24 cellular contexts compared by ENCODE assay signal in the genomic region with DNA sequence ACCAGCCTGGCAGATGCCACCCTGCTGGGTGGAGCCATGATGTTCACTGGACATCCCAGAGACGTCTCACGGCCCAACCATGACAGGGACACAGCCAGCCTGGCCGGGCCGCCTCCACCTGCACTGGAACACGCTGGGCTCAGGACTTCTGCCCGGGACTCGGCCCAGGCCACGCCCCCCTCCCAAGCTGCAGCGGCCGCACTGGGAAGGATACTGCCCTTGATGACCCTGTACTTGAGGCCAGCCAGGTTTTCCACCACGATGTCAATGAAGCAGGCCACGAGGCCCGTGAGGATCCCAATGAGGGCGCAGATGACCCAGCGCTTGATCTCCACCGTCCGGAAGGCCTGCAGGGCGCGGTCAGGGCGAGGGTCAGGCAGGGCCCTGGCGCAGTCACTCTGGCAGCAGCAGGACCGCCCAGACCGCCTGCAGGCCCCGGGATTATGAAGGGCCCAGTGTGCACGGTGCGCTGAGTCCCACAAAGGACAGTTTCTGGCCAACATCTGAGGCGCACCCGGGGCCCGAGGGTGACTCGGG. TPM values are rescaled to one million over a fixed set of nuclear protein-coding genes. Genes with fewer than 3 reads are reported as not detected.
"Had no signal": no experiment of that assay in that cellular context is flagged by ENCODE, and none has a peak within 500 bp of the region (broad histone marks: within the 10 kb centered on the region; RNA-seq: fewer than 3 reads in every experiment).

No MANE protein-coding gene starts in this region.

- H3K36me3 Mint-ChIP-seq: immature natural killer cell had no signal

- H3K36me3 ChIP-seq: breast epithelium had no signal

- H2AFZ ChIP-seq: parathyroid adenoma had no signal

- H3K27ac ChIP-seq: ascending aorta, breast epithelium, epithelial cell of prostate, parathyroid adenoma, suprapubic skin had no signal

- H3K27ac Mint-ChIP-seq: activated CD4-positive, alpha-beta T cell treated with anti-CD3 and anti-CD28 coated beads, Interleukin-2, amount 10 ng/mL, durations not matched to agents 7 days and 5 days; activated T-helper 1 cell treated with anti-CD3 and anti-CD28 coated beads, Interleukin-12 subunit alpha, Interleukin-12 subunit beta, Interleukin-2, Interleukin-4 antibody, amounts not matched to agents 30 ng/mL and 10 ng/mL and 1 ng/mL, durations not matched to agents 14 hours and 24 hours and 36 hours; immature natural killer cell; stimulated activated naive CD8-positive, alpha-beta T cell treated with anti-CD3 and anti-CD28 coated beads, Interleukin-15, Interleukin-2, amounts not matched to agents 100 ng/mL and 50 ng/mL, for 24 hours; T-helper 2 cell treated with Interferon-gamma antibody and Interleukin-4, amounts not matched to agents 5 μg/mL and 100 μg/mL, for 36 hours had no signal

- H3K9ac ChIP-seq: parathyroid adenoma had no signal

- H3K27me3 ChIP-seq: ascending aorta, breast epithelium, suprapubic skin had no signal

- H3K4me1 ChIP-seq: ascending aorta, breast epithelium, parathyroid adenoma, suprapubic skin had no signal

- H3K4me3 Mint-ChIP-seq: activated CD4-positive, alpha-beta T cell treated with anti-CD3 and anti-CD28 coated beads, Interleukin-2, amount 10 ng/mL, durations not matched to agents 7 days and 5 days; activated T-helper 1 cell treated with anti-CD3 and anti-CD28 coated beads, Interleukin-12 subunit alpha, Interleukin-12 subunit beta, Interleukin-2, Interleukin-4 antibody, amounts not matched to agents 30 ng/mL and 10 ng/mL and 1 ng/mL, durations not matched to agents 14 hours and 24 hours and 36 hours; immature natural killer cell; naive thymus-derived CD4-positive, alpha-beta T cell; stimulated activated naive CD8-positive, alpha-beta T cell treated with anti-CD3 and anti-CD28 coated beads, Interleukin-15, Interleukin-2, amounts not matched to agents 100 ng/mL and 50 ng/mL, for 24 hours; T-helper 2 cell treated with Interferon-gamma antibody and Interleukin-4, amounts not matched to agents 5 μg/mL and 100 μg/mL, for 36 hours had no signal

- H3K4me3 ChIP-seq: ascending aorta, breast epithelium, suprapubic skin had no signal

- DNase-seq: activated CD4-positive, alpha-beta T cell treated with anti-CD3 and anti-CD28 coated beads, Interleukin-2, amount 10 ng/mL, durations not matched to agents 7 days and 5 days; activated CD8-positive, alpha-beta memory T cell treated with anti-CD3 and anti-CD28 coated beads for 24 hours; activated naive CD4-positive, alpha-beta T cell; cerebellar nuclear complex; dermis blood vessel endothelial cell; foreskin melanocyte; head of caudate nucleus; immature natural killer cell; naive thymus-derived CD4-positive, alpha-beta T cell; retina; small intestine; stimulated activated CD4-positive, alpha-beta T cell treated with anti-CD3 and anti-CD28 coated beads, Interleukin-4, amount 100 ng/mL, for 4 hours; stimulated activated CD8-positive, alpha-beta memory T cell treated with anti-CD3 and anti-CD28 coated beads, Interleukin-4, amount 100 ng/mL, for 48 hours had no signal

- H3K9me3 ChIP-seq: ascending aorta, breast epithelium, suprapubic skin had no signal

- H3K4me1 Mint-ChIP-seq: activated CD4-positive, alpha-beta T cell treated with anti-CD3 and anti-CD28 coated beads, Interleukin-2, amount 10 ng/mL, durations not matched to agents 7 days and 5 days had no signal

- H3K9me3 Mint-ChIP-seq: activated CD4-positive, alpha-beta T cell treated with anti-CD3 and anti-CD28 coated beads, Interleukin-2, amount 10 ng/mL, durations not matched to agents 7 days and 5 days; activated T-helper 1 cell treated with anti-CD3 and anti-CD28 coated beads, Interleukin-12 subunit alpha, Interleukin-12 subunit beta, Interleukin-2, Interleukin-4 antibody, amounts not matched to agents 30 ng/mL and 10 ng/mL and 1 ng/mL, durations not matched to agents 14 hours and 24 hours and 36 hours; immature natural killer cell; naive thymus-derived CD4-positive, alpha-beta T cell; stimulated activated naive CD8-positive, alpha-beta T cell treated with anti-CD3 and anti-CD28 coated beads, Interleukin-15, Interleukin-2, amounts not matched to agents 100 ng/mL and 50 ng/mL, for 24 hours; T-helper 2 cell treated with Interferon-gamma antibody and Interleukin-4, amounts not matched to agents 5 μg/mL and 100 μg/mL, for 36 hours had no signal

- H3K27me3 Mint-ChIP-seq: activated CD4-positive, alpha-beta T cell treated with anti-CD3 and anti-CD28 coated beads, Interleukin-2, amount 10 ng/mL, durations not matched to agents 7 days and 5 days; naive thymus-derived CD4-positive, alpha-beta T cell; stimulated activated naive CD8-positive, alpha-beta T cell treated with anti-CD3 and anti-CD28 coated beads, Interleukin-15, Interleukin-2, amounts not matched to agents 100 ng/mL and 50 ng/mL, for 24 hours had no signal

- ATAC-seq: naive thymus-derived CD4-positive, alpha-beta T cell had no signal

RNA-seq across cellular contexts. Expression of gene CCDC154, which starts 16.3 kb away (rescaled TPM):
- total RNA-seq: ascending aorta had no signal
- polyA plus RNA-seq: immature natural killer cell; naive thymus-derived CD4-positive, alpha-beta T cell had no signal

RNA-seq across cellular contexts. Expression of gene PTX4, which starts 28.1 kb away (rescaled TPM):
- total RNA-seq: activated CD4-positive, alpha-beta T cell treated with anti-CD3 and anti-CD28 coated beads, Interleukin-2, amount 10 ng/mL, durations not matched to agents 7 days and 5 days; activated T-helper 1 cell treated with anti-CD3 and anti-CD28 coated beads, Interleukin-12 subunit alpha, Interleukin-12 subunit beta, Interleukin-2, Interleukin-4 antibody, amounts not matched to agents 30 ng/mL and 10 ng/mL and 1 ng/mL, durations not matched to agents 14 hours and 24 hours and 36 hours; ascending aorta; breast epithelium; dermis blood vessel endothelial cell; fibroblast of lung; lower leg skin; suprapubic skin had no signal
- polyA plus RNA-seq: fibroblast of lung; immature natural killer cell; naive thymus-derived CD4-positive, alpha-beta T cell had no signal

RNA-seq across cellular contexts. Expression of gene PERCC1, which starts 29.8 kb away (rescaled TPM):
- total RNA-seq: activated CD4-positive, alpha-beta T cell treated with anti-CD3 and anti-CD28 coated beads, Interleukin-2, amount 10 ng/mL, durations not matched to agents 7 days and 5 days; activated T-helper 1 cell treated with anti-CD3 and anti-CD28 coated beads, Interleukin-12 subunit alpha, Interleukin-12 subunit beta, Interleukin-2, Interleukin-4 antibody, amounts not matched to agents 30 ng/mL and 10 ng/mL and 1 ng/mL, durations not matched to agents 14 hours and 24 hours and 36 hours; ascending aorta; breast epithelium; dermis blood vessel endothelial cell; fibroblast of lung; lower leg skin; ureter had no signal
- polyA plus RNA-seq: fibroblast of lung; immature natural killer cell; naive thymus-derived CD4-positive, alpha-beta T cell had no signal
